ENCODE assay signal across 1 cellular context in the genomic region with DNA sequence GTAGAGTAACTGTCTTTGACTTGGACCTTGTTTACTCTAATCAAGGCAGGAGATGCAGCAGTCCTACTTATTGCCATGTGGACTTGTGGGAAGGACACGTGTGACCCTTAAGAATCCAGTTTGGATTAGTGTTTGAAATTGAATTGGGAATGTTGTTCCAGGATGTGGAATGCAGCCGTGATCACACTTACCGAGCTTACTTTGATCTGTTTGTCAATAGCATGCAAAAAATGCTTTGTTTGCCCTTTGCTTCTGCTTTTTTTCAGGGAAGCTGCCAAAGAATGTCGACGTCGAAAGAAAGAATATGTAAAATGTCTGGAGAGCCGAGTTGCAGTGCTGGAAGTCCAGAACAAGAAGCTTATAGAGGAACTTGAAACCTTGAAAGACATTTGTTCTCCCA.
TF ChIP-seq lines count a peak whose summit lies in the region.

No MANE protein-coding gene starts in this region.

TF ChIP-seq in GM23338, 12 proteins besides CTCF, POLR2A, EP300 and RAD21 (continued from another document):
- no peak for TF ChIP-seq EZH2phosphoT487 (IDR thresholded peaks at IDR 0.05; ENCODE audit: unreplicated experiment)
- TF ChIP-seq POLR2AphosphoS5 (IDR thresholded peaks at IDR 0.05; ENCODE audit: low read depth), result no peak
